13 cellular contexts compared by ENCODE assay signal in genomic region chr12:26091837-26092236, GRCh38. TPM values are rescaled to one million over a fixed set of nuclear protein-coding genes. Genes with fewer than 3 reads are reported as not detected.
DNase-seq lines count a peak whose midpoint lies in the region; ATAC-seq and TF ChIP-seq lines count a peak whose summit lies in the region.
"Had no signal": no experiment of that assay in that cellular context is flagged by ENCODE, and none has a peak within 500 bp of the region (broad histone marks: within the 10 kb centered on the region; RNA-seq: fewer than 3 reads in every experiment).

No MANE protein-coding gene starts in this region.

- no peaks in the 10 kb centered on the region for H3K27me3 Mint-ChIP-seq in type B pancreatic cell
- H3K27me3 Mint-ChIP-seq: activated CD4-positive, alpha-beta T cell treated with anti-CD3 and anti-CD28 coated beads, Interleukin-2, amount 10 ng/mL, durations not matched to agents 7 days and 5 days had no signal

- no peaks in the 10 kb centered on the region for H3K9me3 ChIP-seq in left ventricle myocardium inferior (replicated peaks)

- intact Hi-C loops in left ventricle myocardium inferior (cut with micrococcal nuclease) (no loop called here), Right ventricle myocardium superior (cut with DNase I) (no loop called here), head of caudate nucleus (cut with DNase I) (no loop called here)

- no peak overlapping the region for H3K27ac Mint-ChIP-seq in type B pancreatic cell
- H3K27ac Mint-ChIP-seq: activated CD4-positive, alpha-beta T cell treated with anti-CD3 and anti-CD28 coated beads, Interleukin-2, amount 10 ng/mL, durations not matched to agents 7 days and 5 days; T-helper 1 cell treated with Interleukin-12 subunit alpha and Interleukin-12 subunit beta and Interleukin-4 antibody, amounts not matched to agents 30 μg/mL and 1 μg/mL, for 36 hours had no signal

- TF ChIP-seq CTCF in left ventricle myocardium inferior (IDR thresholded peaks at IDR 0.05; ENCODE audit: borderline replicate concordance) (peak; percentile 38), type B pancreatic cell (conservative IDR thresholded peaks at IDR 0.05) (peak; percentile 49)

- no peak overlapping the region for H3K4me3 Mint-ChIP-seq in type B pancreatic cell
- H3K4me3 Mint-ChIP-seq: activated CD4-positive, alpha-beta T cell treated with anti-CD3 and anti-CD28 coated beads, Interleukin-2, amount 10 ng/mL, durations not matched to agents 7 days and 5 days; T-helper 1 cell treated with Interleukin-12 subunit alpha and Interleukin-12 subunit beta and Interleukin-4 antibody, amounts not matched to agents 30 μg/mL and 1 μg/mL, for 36 hours had no signal

- no peak for ATAC-seq in Right ventricle myocardium superior (ENCODE audit: poor library complexity)
- no peak for ATAC-seq in GM18511 (IDR thresholded peaks at IDR 0.05; ENCODE audit: unreplicated experiment)

- no peak overlapping the region for H3K27ac ChIP-seq in left ventricle myocardium inferior (replicated peaks)
- H3K27ac ChIP-seq: KMS-11 had no signal

- no peaks in the 10 kb centered on the region for H3K36me3 ChIP-seq in left ventricle myocardium inferior

- peaks cover 5% of the 10 kb centered on the region for H3K9me3 Mint-ChIP-seq in type B pancreatic cell
- H3K9me3 Mint-ChIP-seq: activated CD4-positive, alpha-beta T cell treated with anti-CD3 and anti-CD28 coated beads, Interleukin-2, amount 10 ng/mL, durations not matched to agents 7 days and 5 days; T-helper 1 cell treated with Interleukin-12 subunit alpha and Interleukin-12 subunit beta and Interleukin-4 antibody, amounts not matched to agents 30 μg/mL and 1 μg/mL, for 36 hours had no signal

- peaks cover 8% of the 10 kb centered on the region for H3K36me3 Mint-ChIP-seq in type B pancreatic cell

- no peaks in the 10 kb centered on the region for H3K4me1 ChIP-seq in left ventricle myocardium inferior

- no peak overlapping the region for H3K4me3 ChIP-seq in left ventricle myocardium inferior

- no peaks in the 10 kb centered on the region for H3K27me3 ChIP-seq in left ventricle myocardium inferior (ENCODE audit: low read depth)

- H3K4me1 Mint-ChIP-seq in type B pancreatic cell (ENCODE audit: unreplicated experiment), result no peaks in the 10 kb centered on the region
- H3K4me1 Mint-ChIP-seq: activated CD4-positive, alpha-beta T cell treated with anti-CD3 and anti-CD28 coated beads, Interleukin-2, amount 10 ng/mL, durations not matched to agents 7 days and 5 days had no signal

- DNase-seq in left ventricle myocardium inferior, result no peak
- no peak for DNase-seq in Right ventricle myocardium superior
- DNase-seq in amniotic epithelial cell (ENCODE audit: low read depth), result peak; percentile 9
- peak in 25 of 42 donors; percentile 14 to 69 (median 39) for DNase-seq in head of caudate nucleus
- DNase-seq in type B pancreatic cell (ENCODE audit: extremely low spot score, unreplicated experiment), result no peak
- DNase-seq in DMS79 (lab: John Stamatoyannopoulos, UW), result no peak
- DNase-seq in SW480 (ENCODE audit: low spot score), result no peak
- DNase-seq: activated CD4-positive, alpha-beta T cell treated with anti-CD3 and anti-CD28 coated beads, Interleukin-2, amount 10 ng/mL, durations not matched to agents 7 days and 5 days; activated effector memory CD4-positive, alpha-beta T cell treated with anti-CD3 and anti-CD28 coated beads, Interleukin-2, amount 50 U/mL, for 16 hours; NCI-H2107 had no signal

RNA-seq across cellular contexts. Expression of gene BHLHE41, which starts 33.0 kb away (rescaled TPM):
- 33.4 TPM for total RNA-seq in left ventricle myocardium inferior
- 39.1 TPM for total RNA-seq in Right ventricle myocardium superior
- total RNA-seq in type B pancreatic cell (ENCODE audit: low replicate concordance), result 5.8 and 12.5 TPM in 2 replicates
- total RNA-seq: activated CD4-positive, alpha-beta T cell treated with anti-CD3 and anti-CD28 coated beads, Interleukin-2, amount 10 ng/mL, durations not matched to agents 7 days and 5 days had no signal

Comparison
In these comparisons a context has a peak if more than half of its experiments do, and no peak if none do; other contexts are left out.
1. DNase-seq: peak in amniotic epithelial cell (single experiment) and head of caudate nucleus (25 of 42); none in left ventricle myocardium inferior (single experiment), Right ventricle myocardium superior (single experiment), type B pancreatic cell (single experiment), DMS79 (single experiment) and SW480 (single experiment).